In the genomic region with DNA sequence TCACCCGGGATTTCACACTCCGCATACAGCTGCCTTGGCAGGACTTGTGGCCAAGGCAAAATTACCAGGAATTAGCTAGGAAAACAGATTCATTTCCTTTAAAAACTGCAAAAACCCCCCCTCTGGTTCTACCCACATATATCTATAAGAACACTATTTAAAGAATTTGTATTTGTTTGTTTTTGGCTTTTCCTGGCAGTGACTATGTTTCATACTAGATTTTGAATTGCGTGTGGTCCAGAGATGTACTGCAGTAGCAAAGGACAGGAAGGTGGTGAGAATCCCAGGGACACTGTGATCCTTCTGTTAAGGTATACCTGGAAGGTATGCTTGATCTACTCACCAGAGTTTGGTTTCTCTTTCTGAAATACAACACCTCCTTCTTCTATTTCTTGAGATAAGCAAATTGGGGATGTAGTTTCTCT, we compare ENCODE assay signal across 16 cellular contexts.
A peak's percentile ranks its signal among the peaks of the same experiment; 100 is the strongest.
DNase-seq lines count a peak whose midpoint lies in the region; ATAC-seq and TF ChIP-seq lines count a peak whose summit lies in the region.
"Had no signal": no experiment of that assay in that cellular context is flagged by ENCODE, and none has a peak within 500 bp of the region (broad histone marks: within the 10 kb centered on the region; RNA-seq: fewer than 3 reads in every experiment).

No MANE protein-coding gene starts in this region.

- H3K9me3 ChIP-seq in RWPE2 (ENCODE audit: severe bottlenecking) (no peaks in the 10 kb centered on the region), esophagus muscularis mucosa (no peaks in the 10 kb centered on the region), hepatocyte (ENCODE audit: low read depth) (peaks cover 5% of the 10 kb centered on the region), sigmoid colon (no peaks in the 10 kb centered on the region), HAP-1 (no peaks in the 10 kb centered on the region)
- H3K9me3 ChIP-seq: breast epithelium had no signal

- TF ChIP-seq EP300 in esophagus muscularis mucosa (IDR thresholded peaks at IDR 0.05) = no peak
- no peak for TF ChIP-seq EP300 in sigmoid colon (IDR thresholded peaks at IDR 0.05)

- DNase-seq in RWPE2 (ENCODE audit: low spot score) = no peak
- DNase-seq in esophagus muscularis mucosa (ENCODE audit: extremely low spot score) = no peak
- DNase-seq in hepatocyte (ENCODE audit: low spot score) = peak; percentile 36
- no peak for DNase-seq in sigmoid colon
- no peak for DNase-seq in DMS 273 (lab: John Stamatoyannopoulos, UW; ENCODE audit: unreplicated experiment)
- no peak for DNase-seq in HAP-1 (ENCODE audit: low spot score in 2 of 2)
- no peak for DNase-seq in DMS153 treated with DMSO at 0.1 percent for 48 hours (lab: John Stamatoyannopoulos, UW; ENCODE audit: unreplicated experiment)
- DNase-seq: activated CD4-positive, alpha-beta T cell treated with anti-CD3 and anti-CD28 coated beads for 1 hour; activated CD8-positive, alpha-beta memory T cell treated with anti-CD3 and anti-CD28 coated beads, Interleukin-2, amount 10 ng/mL, durations not matched to agents 7 days and 5 days; CD8-positive, alpha-beta memory T cell; effector memory CD4-positive, alpha-beta T cell; KBM-7; NCI-H1930; RPMI8226 had no signal

- ATAC-seq in RWPE2 (ENCODE audit: low read depth) = peak; percentile 77
- ATAC-seq: activated CD8-positive, alpha-beta memory T cell treated with anti-CD3 and anti-CD28 coated beads, Interleukin-2, amount 10 ng/mL, durations not matched to agents 7 days and 5 days; stimulated activated memory B cell treated with anti-CD40 and anti-IgM and Interleukin-4, amounts not matched to agents 10 μg/mL and 1 μg/mL and 100 μg/mL, for 72 hours had no signal

- intact Hi-C loops in esophagus muscularis mucosa (cut with DNase I) = no loop called here
- intact Hi-C loops in sigmoid colon (cut with DNase I) = no loop called here

- TF ChIP-seq POLR2A in esophagus muscularis mucosa (IDR thresholded peaks at IDR 0.05; ENCODE audit: low read depth) (no peak), sigmoid colon (IDR thresholded peaks at IDR 0.05) (no peak)

- H3K4me2 ChIP-seq in hepatocyte = peak overlapping the region; percentile 27

- no peaks in the 10 kb centered on the region for H4K20me1 ChIP-seq in hepatocyte (ENCODE audit: insufficient read depth, poor library complexity, severe bottlenecking)

- H3K9me2 ChIP-seq in hepatocyte (replicated peaks; ENCODE audit: insufficient read depth) = no peaks in the 10 kb centered on the region

- in situ Hi-C loops in HAP-1 (cut with MboI; ENCODE audit: low sequenced_read_pairs) = no loop called here

- WGBS in esophagus muscularis mucosa = 35% methylated on average over 3 of the region's 3 CpGs
- WGBS in hepatocyte (ENCODE audit: low lambda C conversion rate, missing lambda C conversion rate) = 30% methylated on average over 3 of the region's 3 CpGs
- WGBS in sigmoid colon, 2 donors = 56 to 65% methylated on average over 3 of the region's 3 CpGs

- no peak overlapping the region for H2AFZ ChIP-seq in hepatocyte

- H3K27me3 ChIP-seq in RWPE2 (ENCODE audit: insufficient read depth, poor library complexity, severe bottlenecking) (no peaks in the 10 kb centered on the region), esophagus muscularis mucosa (no peaks in the 10 kb centered on the region), hepatocyte (no peaks in the 10 kb centered on the region), sigmoid colon (no peaks in the 10 kb centered on the region), HAP-1 (ENCODE audit: low read depth) (no peaks in the 10 kb centered on the region)
- H3K27me3 ChIP-seq: breast epithelium had no signal

- no peak overlapping the region for H3K4me3 ChIP-seq in RWPE2 (ENCODE audit: severe bottlenecking)
- H3K4me3 ChIP-seq in esophagus muscularis mucosa = no peak overlapping the region
- H3K4me3 ChIP-seq in hepatocyte = no peak overlapping the region
- no peak overlapping the region for H3K4me3 ChIP-seq in sigmoid colon
- no peak overlapping the region for H3K4me3 ChIP-seq in HAP-1
- H3K4me3 ChIP-seq: breast epithelium had no signal

- no peak overlapping the region for H3K27ac ChIP-seq in RWPE2 (ENCODE audit: poor library complexity, severe bottlenecking)
- H3K27ac ChIP-seq in esophagus muscularis mucosa (replicated peaks in 1 of 4) = peak overlapping the region in 3 of 4 donors; percentile 13 to 36 (median 19)
- H3K27ac ChIP-seq in hepatocyte = peak overlapping the region; percentile 64
- H3K27ac ChIP-seq in sigmoid colon = peak overlapping the region; percentile 33 to 55 (median 48)
- H3K27ac ChIP-seq: breast epithelium had no signal

- H3K4me1 ChIP-seq in RWPE2 (ENCODE audit: insufficient read depth, poor library complexity, severe bottlenecking) = no peaks in the 10 kb centered on the region
- H3K4me1 ChIP-seq in esophagus muscularis mucosa = peaks cover 0 to 22% (median 16%) of the 10 kb centered on the region in 4 donors
- peaks cover 28% of the 10 kb centered on the region for H3K4me1 ChIP-seq in hepatocyte (ENCODE audit: insufficient read depth)
- peaks cover 2 to 38% (median 16%) of the 10 kb centered on the region in 4 donors for H3K4me1 ChIP-seq in sigmoid colon
- H3K4me1 ChIP-seq in HAP-1 = no peaks in the 10 kb centered on the region
- H3K4me1 ChIP-seq: breast epithelium had no signal

- no peaks in the 10 kb centered on the region for H3K36me3 ChIP-seq in RWPE2 (ENCODE audit: low read depth)
- H3K36me3 ChIP-seq in esophagus muscularis mucosa = no peaks in the 10 kb centered on the region
- H3K36me3 ChIP-seq in hepatocyte (replicated peaks; ENCODE audit: insufficient read depth, low read depth) = no peaks in the 10 kb centered on the region
- H3K36me3 ChIP-seq in sigmoid colon = no peaks in the 10 kb centered on the region
- no peaks in the 10 kb centered on the region for H3K36me3 ChIP-seq in HAP-1 (replicated peaks)
- H3K36me3 ChIP-seq: breast epithelium had no signal

- no peaks in the 10 kb centered on the region for H3K79me2 ChIP-seq in hepatocyte

- no peak for TF ChIP-seq CTCF in RWPE2 (IDR thresholded peaks at IDR 0.05; ENCODE audit: poor library complexity, severe bottlenecking)
- TF ChIP-seq CTCF in esophagus muscularis mucosa (IDR thresholded peaks at IDR 0.05) = no peak
- TF ChIP-seq CTCF in hepatocyte (IDR thresholded peaks at IDR 0.05; ENCODE audit: poor library complexity) = no peak
- no peak for TF ChIP-seq CTCF in sigmoid colon (IDR thresholded peaks at IDR 0.05)
